8 cellular contexts compared by ENCODE assay signal in genomic region chr16:31181102-31181830, GRCh38. TPM values are rescaled to one million over a fixed set of nuclear protein-coding genes. Genes with fewer than 3 reads are reported as not detected.
A peak's percentile ranks its signal among the peaks of the same experiment; 100 is the strongest.
DNase-seq lines count a peak whose midpoint lies in the region; ATAC-seq and TF ChIP-seq lines count a peak whose summit lies in the region.

No MANE protein-coding gene starts in this region.

- WGBS in thyroid gland, 2 donors, result 9 to 11% methylated on average over 31 of the region's 31 CpGs

- no peak for TF ChIP-seq POLR2A in thyroid gland (IDR thresholded peaks at IDR 0.05)

- H3K9me3 ChIP-seq in colonic mucosa (no peaks in the 10 kb centered on the region), thyroid gland (no peaks in the 10 kb centered on the region)

- ATAC-seq in GM18511 (IDR thresholded peaks at IDR 0.05; ENCODE audit: unreplicated experiment), result no peak

- in situ Hi-C loops in SK-MEL-5 (cut with HindIII; ENCODE audit: low pct_unique_long_range_greater_than_20kb, low sequenced_read_pairs), result no loop called here

- H3K36me3 ChIP-seq in colonic mucosa (peaks cover 16% of the 10 kb centered on the region), thyroid gland (peaks cover 35 to 41% of the 10 kb centered on the region in 2 donors)

- TF ChIP-seq CTCF in colonic mucosa (IDR thresholded peaks at IDR 0.05) (no peak), thyroid gland (IDR thresholded peaks at IDR 0.05) (no peak)

- DNase-seq in NCI-H2029 (lab: John Stamatoyannopoulos, UW), result peak; percentile 25
- no peak for DNase-seq in NCI-H2029 treated with DMSO at 0.1 percent for 48 hours (lab: John Stamatoyannopoulos, UW)
- DNase-seq in SK-MEL-5 (ENCODE audit: low read depth, low spot score), result peak; percentile 52
- peak; percentile 54 for DNase-seq in colonic mucosa
- DNase-seq in lung microvascular endothelial cell (ENCODE audit: low read depth in 2 of 2), result peak; percentile 47 to 69
- peak; percentile 21 to 30 for DNase-seq in thyroid gland
- no peak for DNase-seq in GM19240 (ENCODE audit: insufficient read length, low spot score)

- intact Hi-C loops in colonic mucosa (cut with DNase I) (loop anchor here (10.0 kb wide), 1 partner anchor 274 kb away; the partner anchor contains the start of gene ARMC5), thyroid gland (cut with DNase I) (loop anchor here (10.0 kb wide), 1 partner anchor 284 kb away; no protein-coding TSS in a partner anchor)

- H3K4me3 ChIP-seq in colonic mucosa (peak overlapping the region; percentile 79), thyroid gland (replicated peaks in 1 of 3) (peak overlapping the region; percentile 59 to 98 (median 84))

- H3K4me1 ChIP-seq in colonic mucosa (peaks cover 14% of the 10 kb centered on the region), thyroid gland (peaks cover 25 to 26% of the 10 kb centered on the region in 2 donors)

- H3K27ac ChIP-seq in colonic mucosa (peak overlapping the region; percentile 81), thyroid gland (peak overlapping the region; percentile 22 to 98 (median 97))

- peak overlapping the region; percentile 90 to 95 for H3K9ac ChIP-seq in colonic mucosa (ENCODE audit: low read depth in 2 of 2, low read length in 2 of 2)

- no peaks in the 10 kb centered on the region for H3K27me3 ChIP-seq in colonic mucosa
- no peaks in the 10 kb centered on the region for H3K27me3 ChIP-seq in thyroid gland

RNA-seq across cellular contexts. Expression of gene FUS, which starts 1.3 kb away (rescaled TPM):
- total RNA-seq in SK-MEL-5 (2014; rRNA removed; shearing (Covaris generic)), result 24.1 and 25.1 TPM in 2 replicates
- 339 and 353 TPM in 2 replicates for polyA plus RNA-seq in SK-MEL-5 (2015; cell fraction: cytosol; rRNA removed)
- 860 and 925 TPM in 2 replicates for polyA plus RNA-seq in SK-MEL-5 (2015; cell fraction: nucleus; rRNA removed)
- total RNA-seq in colonic mucosa (100 to 1,000 TPM; 134 to 252 TPM), lung microvascular endothelial cell (26.8 and 29.6 TPM in 2 replicates), thyroid gland (10 to 100 TPM; 41.7 to 88.5 (median 70.5) TPM)

RNA-seq across cellular contexts. Expression of gene PYCARD, which starts 21.3 kb away (rescaled TPM):
- total RNA-seq in SK-MEL-5 (2014; rRNA removed; shearing (Covaris generic)), result 123 and 141 TPM in 2 replicates
- 93.8 and 146 TPM in 2 replicates for polyA plus RNA-seq in SK-MEL-5 (2015; cell fraction: cytosol; rRNA removed)
- polyA plus RNA-seq in SK-MEL-5 (2015; cell fraction: nucleus; rRNA removed), result 10.1 and 22.8 TPM in 2 replicates
- 100 to 1,000 TPM; 118 to 119 TPM for total RNA-seq in colonic mucosa
- 48.8 and 54.5 TPM in 2 replicates for total RNA-seq in lung microvascular endothelial cell
- 10 to 100 TPM in 2 of 4 donors, 1 to 10 TPM in 2; 4.8 to 21.4 (median 12.4) TPM for total RNA-seq in thyroid gland

RNA-seq across cellular contexts. Expression of gene PRSS36, which starts 31.4 kb away (rescaled TPM):
- 0.05 and 0.50 TPM in 2 replicates for total RNA-seq in SK-MEL-5 (2014; rRNA removed; shearing (Covaris generic))
- 0.32 and 1.3 TPM in 2 replicates for polyA plus RNA-seq in SK-MEL-5 (2015; cell fraction: cytosol; rRNA removed)
- 0.99 and 1.1 TPM in 2 replicates for polyA plus RNA-seq in SK-MEL-5 (2015; cell fraction: nucleus; rRNA removed)
- total RNA-seq in colonic mucosa (1 to 10 TPM; 3.6 to 6.4 TPM), lung microvascular endothelial cell (0.22 and 0.99 TPM in 2 replicates), thyroid gland (1 to 10 TPM; 1.4 to 6.6 (median 3.0) TPM)

RNA-seq across cellular contexts. Expression of gene TRIM72, which starts 32.7 kb away (rescaled TPM):
- total RNA-seq in SK-MEL-5 (2014; rRNA removed; shearing (Covaris generic)), result 0.16 TPM in 1 of 2 replicates, not detected in the other
- not detected in 2 replicates for polyA plus RNA-seq in SK-MEL-5 (2015; cell fraction: cytosol; rRNA removed)
- 0.97 TPM in 1 of 2 replicates, not detected in the other for polyA plus RNA-seq in SK-MEL-5 (2015; cell fraction: nucleus; rRNA removed)
- total RNA-seq in colonic mucosa (under 1 TPM in 1 of 2 donors, not detected in 1; 0.02 TPM), lung microvascular endothelial cell (not detected in 2 replicates), thyroid gland (under 1 TPM in 2 of 4 donors, not detected in 2; under 0.01 to 0.11 TPM)

RNA-seq across cellular contexts. Expression of gene PYDC1, which starts 35.7 kb away (rescaled TPM):
- total RNA-seq in SK-MEL-5 (2014; rRNA removed; shearing (Covaris generic)), result not detected in 2 replicates
- polyA plus RNA-seq in SK-MEL-5 (2015; cell fraction: cytosol; rRNA removed), result not detected in 2 replicates
- not detected in 2 replicates for polyA plus RNA-seq in SK-MEL-5 (2015; cell fraction: nucleus; rRNA removed)
- total RNA-seq in colonic mucosa (not detected), lung microvascular endothelial cell (not detected in 2 replicates), thyroid gland (not detected)

Comparison
In these comparisons a context has a peak if more than half of its experiments do, and no peak if none do; other contexts are left out.
1. DNase-seq: peak in NCI-H2029 (single experiment), SK-MEL-5 (single experiment), colonic mucosa (single experiment), lung microvascular endothelial cell (2 of 2) and thyroid gland (2 of 2); none in NCI-H2029 treated with DMSO at 0.1 percent for 48 hours (single experiment) and GM19240 (single experiment).